Comparison of ENCODE assay signal across 15 cellular contexts in genomic region chr11:27234961-27235360, GRCh38.
"Had no signal": no experiment of that assay in that cellular context is flagged by ENCODE, and none has a peak within 500 bp of the region (broad histone marks: within the 10 kb centered on the region; RNA-seq: fewer than 3 reads in every experiment).

No MANE protein-coding gene starts in this region.

- H3K27me3 Mint-ChIP-seq: memory B cell had no signal

- H3K27ac ChIP-seq: esophagus muscularis mucosa, left lung, neural progenitor cell, pancreas, VCaP had no signal

- H3K27me3 ChIP-seq: dorsolateral prefrontal cortex, esophagus muscularis mucosa, left lung, neural progenitor cell, pancreas had no signal

- H3K4me1 ChIP-seq: pancreas had no signal

- DNase-seq: activated CD4-positive, alpha-beta memory T cell treated with anti-CD3 and anti-CD28 coated beads, Interleukin-2, amount 10 ng/mL, durations not matched to agents 7 days and 5 days; activated CD4-positive, alpha-beta T cell treated with anti-CD3 and anti-CD28 coated beads for 36 hours; activated gamma-delta T cell; activated T-cell treated with anti-CD3 and anti-CD28 coated beads, Interleukin-2, amount 50 U/mL, for 48 hours; dorsolateral prefrontal cortex; left lung; pancreas; T-cell had no signal

- H3K9me3 ChIP-seq: esophagus muscularis mucosa, left lung, pancreas had no signal

- ATAC-seq: activated CD4-positive, alpha-beta T cell treated with anti-CD3 and anti-CD28 coated beads for 36 hours; T-cell had no signal

- H3K36me3 ChIP-seq: esophagus muscularis mucosa, left lung, neural progenitor cell, pancreas had no signal

- FAIRE-seq: endometrium, pancreas had no signal

- H3K36me3 Mint-ChIP-seq: activated naive CD8-positive, alpha-beta T cell; memory B cell; neural progenitor cell; T-cell; type B pancreatic cell had no signal

- H3K4me3 Mint-ChIP-seq: activated CD4-positive, alpha-beta memory T cell treated with anti-CD3 and anti-CD28 coated beads, Interleukin-2, amount 10 ng/mL, durations not matched to agents 7 days and 5 days; activated CD4-positive, alpha-beta T cell treated with anti-CD3 and anti-CD28 coated beads for 36 hours; activated naive CD8-positive, alpha-beta T cell; memory B cell; neural progenitor cell; T-cell; type B pancreatic cell had no signal

- H3K4me2 ChIP-seq: neural progenitor cell had no signal

- H3K4me3 ChIP-seq: dorsolateral prefrontal cortex, esophagus muscularis mucosa, left lung, neural progenitor cell, pancreas had no signal

- H3K9ac ChIP-seq: neural progenitor cell had no signal

- H3K4me1 Mint-ChIP-seq: activated CD4-positive, alpha-beta memory T cell treated with anti-CD3 and anti-CD28 coated beads, Interleukin-2, amount 10 ng/mL, durations not matched to agents 7 days and 5 days; activated CD4-positive, alpha-beta T cell treated with anti-CD3 and anti-CD28 coated beads for 36 hours; T-cell had no signal

- H3K27ac Mint-ChIP-seq: activated CD4-positive, alpha-beta memory T cell treated with anti-CD3 and anti-CD28 coated beads, Interleukin-2, amount 10 ng/mL, durations not matched to agents 7 days and 5 days; activated CD4-positive, alpha-beta T cell treated with anti-CD3 and anti-CD28 coated beads for 36 hours; activated naive CD8-positive, alpha-beta T cell; memory B cell; neural progenitor cell; T-cell; type B pancreatic cell had no signal

- H3K9me3 Mint-ChIP-seq: activated CD4-positive, alpha-beta memory T cell treated with anti-CD3 and anti-CD28 coated beads, Interleukin-2, amount 10 ng/mL, durations not matched to agents 7 days and 5 days; memory B cell; neural progenitor cell; T-cell; type B pancreatic cell had no signal
